In the genomic region with DNA sequence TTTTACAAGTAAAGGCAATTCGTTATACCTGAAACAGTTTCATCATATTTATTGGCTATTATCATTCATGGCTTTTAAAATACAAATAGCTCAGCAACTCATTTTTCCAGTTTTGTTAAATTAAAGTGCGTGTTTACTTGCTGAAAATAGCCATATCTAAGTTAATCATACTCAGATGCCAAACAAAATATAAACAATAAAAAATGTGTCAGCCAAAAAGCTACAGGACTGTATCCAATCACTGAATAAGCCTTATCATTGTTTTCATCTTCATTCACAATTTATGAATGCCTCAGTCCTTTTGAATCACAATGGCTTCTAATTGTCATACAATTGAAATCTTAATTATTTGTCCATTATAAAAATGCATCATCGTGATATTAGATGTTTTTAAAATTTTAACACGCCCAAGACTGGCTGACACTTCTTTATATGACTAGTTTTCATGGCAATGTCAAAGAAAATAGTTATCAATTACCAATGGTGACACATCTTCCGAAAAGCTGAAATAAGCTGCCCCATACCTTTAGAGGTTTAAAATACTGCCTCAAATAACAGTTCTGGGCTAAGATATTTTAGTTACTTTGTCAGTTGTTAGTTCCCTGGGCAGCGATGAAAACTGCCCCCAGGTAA, we compare ENCODE assay signal across 9 cellular contexts. TPM values are rescaled to one million over a fixed set of nuclear protein-coding genes. Genes with fewer than 3 reads are reported as not detected.
DNase-seq lines count a peak whose midpoint lies in the region; ATAC-seq and TF ChIP-seq lines count a peak whose summit lies in the region.
"Had no signal": no experiment of that assay in that cellular context is flagged by ENCODE, and none has a peak within 500 bp of the region (broad histone marks: within the 10 kb centered on the region; RNA-seq: fewer than 3 reads in every experiment).

No MANE protein-coding gene starts in this region.

- H3K4me3 ChIP-seq in endodermal cell (ENCODE audit: low read length) = peak overlapping the region; percentile 85
- peak overlapping the region; percentile 88 to 94 for H3K4me3 ChIP-seq in mucosa of rectum (ENCODE audit: low read length in 2 of 2)
- peak overlapping the region; percentile 97 for H3K4me3 ChIP-seq in urinary bladder (ENCODE audit: low read depth, low read length)

- 38% methylated on average over 6 of the region's 6 CpGs; no CpG with 5 or more reads in 1 of the 2 experiments for WGBS in endodermal cell (ENCODE audit: insufficient coverage in 1 of 2, insufficient read length in 1 of 2), 2 experiments
- 13% methylated on average over 6 of the region's 6 CpGs for WGBS in urinary bladder

- H3K36me3 Mint-ChIP-seq in activated T-cell treated with anti-CD3 and anti-CD28 coated beads, Interleukin-2, amount 50 U/mL, for 72 hours (ENCODE audit: insufficient read depth in 2 of 2) = peaks cover 0 to 8% of the 10 kb centered on the region in 2 donors
- H3K36me3 Mint-ChIP-seq in endodermal cell (ENCODE audit: low read depth) = no peaks in the 10 kb centered on the region

- H3K4me1 ChIP-seq in endodermal cell (ENCODE audit: control insufficient read depth, insufficient read depth, low read length) (peaks cover 12% of the 10 kb centered on the region), mucosa of rectum (ENCODE audit: control insufficient read depth in 2 of 2, insufficient read depth in 2 of 2, low read length in 2 of 2) (peaks cover 0 to 20% of the 10 kb centered on the region in 2 donors), urinary bladder (ENCODE audit: insufficient read depth) (no peaks in the 10 kb centered on the region)

- peak overlapping the region; percentile 22 for H3K27ac Mint-ChIP-seq in activated T-cell treated with anti-CD3 and anti-CD28 coated beads, Interleukin-2, amount 50 U/mL, for 72 hours
- no peak overlapping the region for H3K27ac Mint-ChIP-seq in endodermal cell

- no peaks in the 10 kb centered on the region for H3K9me3 Mint-ChIP-seq in activated T-cell treated with anti-CD3 and anti-CD28 coated beads, Interleukin-2, amount 50 U/mL, for 72 hours
- H3K9me3 Mint-ChIP-seq in endodermal cell = no peaks in the 10 kb centered on the region

- ATAC-seq in activated T-cell treated with anti-CD3 and anti-CD28 coated beads, Interleukin-2, amount 50 U/mL, for 72 hours (replicated peaks in 1 of 2) = no peak
- no peak for ATAC-seq in left lobe of liver

- H3K27ac ChIP-seq in endodermal cell (ENCODE audit: low read depth, low read length) (no peak overlapping the region), mucosa of rectum (ENCODE audit: low read depth in 2 of 2, low read length in 2 of 2) (peak overlapping the region in 1 of 2 donors; percentile 92), urinary bladder (ENCODE audit: low read depth) (no peak overlapping the region)

- H3K9ac ChIP-seq in endodermal cell (ENCODE audit: extremely low read depth, low read length, poor library complexity, severe bottlenecking) (no peak overlapping the region), mucosa of rectum (ENCODE audit: low read depth in 1 of 2, low read length in 2 of 2) (peak overlapping the region; percentile 81 to 90)

- peaks cover 32% of the 10 kb centered on the region for H3K27me3 ChIP-seq in endodermal cell (ENCODE audit: control insufficient read depth, insufficient read depth, low read length, poor library complexity, severe bottlenecking)
- no peaks in the 10 kb centered on the region for H3K27me3 ChIP-seq in mucosa of rectum (ENCODE audit: control insufficient read depth in 2 of 2, insufficient read depth in 2 of 2, low read length in 2 of 2)

- peaks cover 25% of the 10 kb centered on the region for H3K4me1 Mint-ChIP-seq in activated T-cell treated with anti-CD3 and anti-CD28 coated beads, Interleukin-2, amount 50 U/mL, for 72 hours (ENCODE audit: low read depth)
- H3K4me1 Mint-ChIP-seq in endodermal cell = peaks cover 19% of the 10 kb centered on the region

- H3K36me3 ChIP-seq in endodermal cell (ENCODE audit: control insufficient read depth, insufficient read depth, low read length) (no peaks in the 10 kb centered on the region), mucosa of rectum (ENCODE audit: control insufficient read depth in 2 of 2, insufficient read depth in 2 of 2, low read length in 2 of 2) (peaks cover 0 to 3% of the 10 kb centered on the region in 2 donors), urinary bladder (ENCODE audit: insufficient read depth) (no peaks in the 10 kb centered on the region)

- peak overlapping the region in 1 of 2 donors; percentile 61 for H3K4me3 Mint-ChIP-seq in activated T-cell treated with anti-CD3 and anti-CD28 coated beads, Interleukin-2, amount 50 U/mL, for 72 hours
- H3K4me3 Mint-ChIP-seq in endodermal cell = peak overlapping the region; percentile 82

- peaks cover 62% of the 10 kb centered on the region for H3K27me3 Mint-ChIP-seq in activated T-cell treated with anti-CD3 and anti-CD28 coated beads, Interleukin-2, amount 50 U/mL, for 72 hours (ENCODE audit: low read depth)
- H3K27me3 Mint-ChIP-seq in endodermal cell (ENCODE audit: insufficient read depth) = peaks cover 58% of the 10 kb centered on the region

- no peak for TF ChIP-seq CTCF in endodermal cell (conservative IDR thresholded peaks at IDR 0.05)

- intact Hi-C loops in head of caudate nucleus (cut with DNase I) = no loop called here

- DNase-seq in activated T-cell treated with anti-CD3 and anti-CD28 coated beads, Interleukin-2, amount 50 U/mL, for 72 hours = no peak
- DNase-seq in activated T-cell treated with anti-CD3 and anti-CD28 coated beads for 4 hours = no peak
- DNase-seq in endodermal cell = no peak
- DNase-seq in amniotic stem cell (lab: John Stamatoyannopoulos, UW) = no peak
- DNase-seq in head of caudate nucleus = no peak
- DNase-seq in left lobe of liver (ENCODE audit: low spot score) = no peak
- DNase-seq: activated CD4-positive, CD25-positive, alpha-beta regulatory T cell treated with anti-CD3 and anti-CD28 coated beads, Interleukin-2, amount 50 U/mL, for 72 hours had no signal

- H3K9me3 ChIP-seq in endodermal cell (ENCODE audit: control insufficient read depth, low read length) (no peaks in the 10 kb centered on the region), mucosa of rectum (ENCODE audit: control insufficient read depth in 2 of 2, low read length in 2 of 2) (no peaks in the 10 kb centered on the region)

RNA-seq across cellular contexts. Expression of a gene that starts 1.9 kb away (rescaled TPM):
- total RNA-seq in activated T-cell treated with anti-CD3 and anti-CD28 coated beads, Interleukin-2, amount 50 U/mL, for 72 hours = not detected
- total RNA-seq in endodermal cell (10 to 100 TPM in 1 of 2 donors, 1 to 10 TPM in 1; 5.3 to 14.1 TPM), urinary bladder (217 TPM), left lobe of liver (38.4 TPM)
- 5.5 TPM for polyA plus RNA-seq in endodermal cell (2013, experiment 1 of 2)
- 6.1 TPM for polyA plus RNA-seq in endodermal cell (2013, experiment 2 of 2)
- 20.8 TPM for polyA plus RNA-seq in urinary bladder

Comparison
In these comparisons a context has a peak if more than half of its experiments do, and no peak if none do; other contexts are left out.
1. RNA of a gene that starts 1.9 kb away (total RNA-seq): 217 TPM in urinary bladder (single experiment), 38.4 TPM in left lobe of liver (single experiment) and 5.3 to 14.1 TPM in endodermal cell; not detected in activated T-cell treated with anti-CD3 and anti-CD28 coated beads, Interleukin-2, amount 50 U/mL, for 72 hours; every median in the first group is over 4 times any median in the second.
2. Peak in every context shown above with its lines, with median percentiles within 50 percentile points of each other: H3K4me3 ChIP-seq.